In the genomic region with DNA sequence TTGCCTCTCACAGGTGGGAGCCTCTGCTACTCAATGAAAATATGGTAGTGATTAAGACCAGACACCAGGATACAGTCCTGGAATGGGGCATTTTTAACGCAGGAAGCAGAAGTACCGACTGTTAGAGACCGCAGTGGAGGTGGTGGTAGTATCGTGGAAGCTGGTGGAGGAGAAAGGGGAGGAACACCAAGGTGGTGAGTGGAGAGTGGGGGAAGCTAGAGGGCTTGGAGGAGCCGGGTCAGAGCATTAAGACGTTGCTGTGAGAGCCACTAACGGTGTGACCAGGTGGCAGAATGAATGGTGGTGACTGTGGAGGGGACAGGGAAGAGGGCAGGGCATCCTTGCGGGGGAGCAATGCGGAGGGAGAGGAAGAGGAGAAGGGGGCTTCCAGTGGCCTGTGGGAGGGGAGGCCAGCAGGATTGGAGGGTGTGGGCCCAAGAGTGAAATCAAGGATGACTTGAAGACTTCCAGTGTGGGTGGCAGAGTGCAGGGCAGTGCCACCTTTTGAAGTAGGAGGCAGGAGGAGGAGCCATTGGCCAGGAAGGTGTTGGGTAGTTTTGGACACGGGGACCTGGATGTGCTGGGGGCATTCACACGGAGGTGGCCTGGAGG, we compare ENCODE assay signal across 1 cellular context.
TF ChIP-seq lines count a peak whose summit lies in the region.

No MANE protein-coding gene starts in this region.

TF ChIP-seq in SK-N-SH treated with all-trans-retinoic acid at 6 μM for 48 hours, 23 proteins besides CTCF, POLR2A, EP300 and RAD21 (continued from another document):
- TF ChIP-seq GLIS3 (CRISPR knock-in tag; IDR thresholded peaks at IDR 0.05) (no peak), SNAI2 (CRISPR knock-in tag; IDR thresholded peaks at IDR 0.05) (no peak), CREB5 (CRISPR knock-in tag; IDR thresholded peaks at IDR 0.05; ENCODE audit: low read depth) (no peak), TSHZ2 (CRISPR knock-in tag; IDR thresholded peaks at IDR 0.05) (no peak), ESRRG (CRISPR knock-in tag; IDR thresholded peaks at IDR 0.05) (no peak), OSR1 (CRISPR knock-in tag; IDR thresholded peaks at IDR 0.05) (no peak), ZFP30 (CRISPR knock-in tag; IDR thresholded peaks at IDR 0.05) (no peak)
